Comparison of ENCODE assay signal across 11 cellular contexts in genomic region chr14:73888460-73888725, GRCh38. TPM values are rescaled to one million over a fixed set of nuclear protein-coding genes. Genes with fewer than 3 reads are reported as not detected.
A peak's percentile ranks its signal among the peaks of the same experiment; 100 is the strongest.
DNase-seq lines count a peak whose midpoint lies in the region; ATAC-seq and TF ChIP-seq lines count a peak whose summit lies in the region.
"Had no signal": no experiment of that assay in that cellular context is flagged by ENCODE, and none has a peak within 500 bp of the region (broad histone marks: within the 10 kb centered on the region; RNA-seq: fewer than 3 reads in every experiment).

No MANE protein-coding gene starts in this region.

- POLR2A ChIA-PET in AG04449 (lab: Yijun Ruan, JAX): no interaction called here

- intact Hi-C loops in activated T-helper 1 cell treated with anti-CD3 and anti-CD28 coated beads, Interleukin-12 subunit alpha, Interleukin-12 subunit beta, Interleukin-2, Interleukin-4 antibody, amounts not matched to agents 30 ng/mL and 10 ng/mL and 1 ng/mL, durations not matched to agents 14 hours and 24 hours and 36 hours (cut with micrococcal nuclease): loop anchor here (5.0 kb wide), 2 partner anchors 146 to 321 kb away; partner anchors contain the start of gene ACOT2

- H3K27me3 Mint-ChIP-seq in activated T-helper 1 cell treated with anti-CD3 and anti-CD28 coated beads, Interleukin-12 subunit alpha, Interleukin-12 subunit beta, Interleukin-2, Interleukin-4 antibody, amounts not matched to agents 30 ng/mL and 10 ng/mL and 1 ng/mL, durations not matched to agents 14 hours and 24 hours and 36 hours (ENCODE audit: insufficient read depth): no peaks in the 10 kb centered on the region

- H3K4me3 Mint-ChIP-seq in activated T-helper 1 cell treated with anti-CD3 and anti-CD28 coated beads, Interleukin-12 subunit alpha, Interleukin-12 subunit beta, Interleukin-2, Interleukin-4 antibody, amounts not matched to agents 30 ng/mL and 10 ng/mL and 1 ng/mL, durations not matched to agents 14 hours and 24 hours and 36 hours: peak overlapping the region; percentile 93

- peak overlapping the region; percentile 76 for H3K4me3 ChIP-seq in AG04449 (ENCODE audit: low read depth, low read length)
- H3K4me3 ChIP-seq in GM12865 (ENCODE audit: low read depth, low read length): peak overlapping the region; percentile 98

- CTCF ChIA-PET in AG04449 (lab: Yijun Ruan, JAX): interaction anchor here (1.4 kb wide), 1 partner anchor 161 kb away, joined by 4 read pairs; no protein-coding TSS in a partner anchor

- H3K4me1 Mint-ChIP-seq in activated T-helper 1 cell treated with anti-CD3 and anti-CD28 coated beads, Interleukin-12 subunit alpha, Interleukin-12 subunit beta, Interleukin-2, Interleukin-4 antibody, amounts not matched to agents 30 ng/mL and 10 ng/mL and 1 ng/mL, durations not matched to agents 14 hours and 24 hours and 36 hours (ENCODE audit: low read depth): peaks cover 58% of the 10 kb centered on the region

- H3K27ac Mint-ChIP-seq in activated T-helper 1 cell treated with anti-CD3 and anti-CD28 coated beads, Interleukin-12 subunit alpha, Interleukin-12 subunit beta, Interleukin-2, Interleukin-4 antibody, amounts not matched to agents 30 ng/mL and 10 ng/mL and 1 ng/mL, durations not matched to agents 14 hours and 24 hours and 36 hours: no peak overlapping the region

- no peak for TF ChIP-seq CTCF in AG04449 (IDR thresholded peaks at IDR 0.05; ENCODE audit: insufficient read depth, low read length, missing control alignments)
- no peak for TF ChIP-seq CTCF in GM12865 (IDR thresholded peaks at IDR 0.05; ENCODE audit: insufficient read depth, low read depth, low read length, missing control alignments)

- no peak for DNase-seq in AG04449 (ENCODE audit: low read depth, low spot score)
- DNase-seq in GM12865 (ENCODE audit: low read depth): no peak
- DNase-seq in activated T-helper 1 cell treated with anti-CD3 and anti-CD28 coated beads, Interleukin-12 subunit alpha, Interleukin-12 subunit beta, Interleukin-2, Interleukin-4 antibody, amounts not matched to agents 30 ng/mL and 10 ng/mL and 1 ng/mL, durations not matched to agents 14 hours and 24 hours and 36 hours (ENCODE audit: low spot score): no peak
- DNase-seq in iris pigment epithelial cell (ENCODE audit: low read depth): peak; percentile 14
- DNase-seq in DMS153 treated with DMSO at 0.1 percent for 48 hours (lab: John Stamatoyannopoulos, UW; ENCODE audit: unreplicated experiment): no peak
- no peak for DNase-seq in HK-2 (ENCODE audit: unreplicated experiment)
- DNase-seq: activated CD4-positive, alpha-beta T cell treated with anti-CD3 and anti-CD28 coated beads for 48 hours; HCEC 1CT; NCI-H1436 had no signal

- peaks cover 17% of the 10 kb centered on the region for H3K36me3 Mint-ChIP-seq in activated T-helper 1 cell treated with anti-CD3 and anti-CD28 coated beads, Interleukin-12 subunit alpha, Interleukin-12 subunit beta, Interleukin-2, Interleukin-4 antibody, amounts not matched to agents 30 ng/mL and 10 ng/mL and 1 ng/mL, durations not matched to agents 14 hours and 24 hours and 36 hours (ENCODE audit: low read depth)

- no peak for ATAC-seq in GM18858 (IDR thresholded peaks at IDR 0.05; ENCODE audit: unreplicated experiment)
- no peak for ATAC-seq in GM18868 (IDR thresholded peaks at IDR 0.05; ENCODE audit: unreplicated experiment)

- H3K9me3 Mint-ChIP-seq in activated T-helper 1 cell treated with anti-CD3 and anti-CD28 coated beads, Interleukin-12 subunit alpha, Interleukin-12 subunit beta, Interleukin-2, Interleukin-4 antibody, amounts not matched to agents 30 ng/mL and 10 ng/mL and 1 ng/mL, durations not matched to agents 14 hours and 24 hours and 36 hours: no peaks in the 10 kb centered on the region

RNA-seq across cellular contexts. Expression of gene ZNF410, which starts 1.7 kb away (rescaled TPM):
- total RNA-seq in activated T-helper 1 cell treated with anti-CD3 and anti-CD28 coated beads, Interleukin-12 subunit alpha, Interleukin-12 subunit beta, Interleukin-2, Interleukin-4 antibody, amounts not matched to agents 30 ng/mL and 10 ng/mL and 1 ng/mL, durations not matched to agents 14 hours and 24 hours and 36 hours: 70.1 and 71.8 TPM in 2 replicates

RNA-seq across cellular contexts. Expression of gene PTGR2, which starts 36.8 kb away (rescaled TPM):
- total RNA-seq in activated T-helper 1 cell treated with anti-CD3 and anti-CD28 coated beads, Interleukin-12 subunit alpha, Interleukin-12 subunit beta, Interleukin-2, Interleukin-4 antibody, amounts not matched to agents 30 ng/mL and 10 ng/mL and 1 ng/mL, durations not matched to agents 14 hours and 24 hours and 36 hours: 1.2 and 2.0 TPM in 2 replicates
